Comparison of ENCODE assay signal across 9 cellular contexts in the genomic region with DNA sequence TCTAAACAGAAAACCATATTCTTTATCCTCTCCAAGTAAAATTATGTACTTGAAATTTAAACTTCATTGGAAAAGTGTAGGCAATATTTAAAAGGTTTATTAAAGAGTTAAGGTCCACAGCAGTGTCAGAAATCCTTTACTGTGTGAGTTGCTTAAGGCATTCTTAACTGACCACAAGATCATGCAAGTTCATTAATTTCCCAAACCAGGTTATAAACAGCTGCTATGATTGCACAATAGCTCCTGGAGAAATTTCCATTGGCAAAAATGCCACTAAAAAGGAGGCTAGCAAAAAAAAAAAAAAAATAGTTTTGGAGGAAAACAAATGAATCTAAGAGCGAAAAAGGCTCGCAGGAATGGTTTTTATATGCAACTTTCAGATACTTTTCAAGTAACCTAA.
DNase-seq lines count a peak whose midpoint lies in the region; ATAC-seq and TF ChIP-seq lines count a peak whose summit lies in the region.
"Had no signal": no experiment of that assay in that cellular context is flagged by ENCODE, and none has a peak within 500 bp of the region (broad histone marks: within the 10 kb centered on the region; RNA-seq: fewer than 3 reads in every experiment).

No MANE protein-coding gene starts in this region.

- TF ChIP-seq CTCF in AG10803 (conservative IDR thresholded peaks at IDR 0.05; ENCODE audit: low read length): no peak
- TF ChIP-seq CTCF in MM.1S (IDR thresholded peaks at IDR 0.05; ENCODE audit: low read length): no peak

- H3F3A ChIP-seq in MM.1S (ENCODE audit: insufficient read depth, low read length): no peaks in the 10 kb centered on the region

- peaks cover 0 to 9% (median 3%) of the 10 kb centered on the region in 7 donors for H3K9me3 Mint-ChIP-seq in naive B cell

- H3K27me3 ChIP-seq in MM.1S (replicated peaks; ENCODE audit: insufficient read depth, low read length): no peaks in the 10 kb centered on the region

- H2AFZ ChIP-seq in MM.1S (ENCODE audit: low read length): no peak overlapping the region

- peaks cover 19% of the 10 kb centered on the region; the same call in 1 of the 2 replicates for H3K36me3 ChIP-seq in MM.1S (replicated peaks; ENCODE audit: insufficient read depth, low read length)

- no peaks in the 10 kb centered on the region for H3K27me3 Mint-ChIP-seq in naive B cell

- H3K27ac ChIP-seq in MM.1S (ENCODE audit: low read length): no peak overlapping the region

- H3K4me2 ChIP-seq in MM.1S (ENCODE audit: low read depth, low read length): no peak overlapping the region

- H3K4me1 ChIP-seq in MM.1S (ENCODE audit: low read length): no peaks in the 10 kb centered on the region

- H4K20me1 ChIP-seq in MM.1S (ENCODE audit: insufficient read depth, low read length): no peaks in the 10 kb centered on the region

- no peak overlapping the region for H3K9ac ChIP-seq in MM.1S (ENCODE audit: low read length)

- H3K4me3 ChIP-seq in AG10803 (ENCODE audit: low read length) (no peak overlapping the region), MM.1S (ENCODE audit: low read length) (no peak overlapping the region)

- no peaks in the 10 kb centered on the region for H3K9me3 ChIP-seq in MM.1S (replicated peaks; ENCODE audit: insufficient read depth, low read length)

- no peaks in the 10 kb centered on the region for H3K79me2 ChIP-seq in MM.1S (ENCODE audit: low read length)

- H3K36me3 Mint-ChIP-seq in naive B cell: peaks cover 86 to 93% of the 10 kb centered on the region in 2 donors

- ATAC-seq in naive B cell (ENCODE audit: low read depth in 2 of 2) (no peak), GM21367 (IDR thresholded peaks at IDR 0.05; ENCODE audit: unreplicated experiment) (no peak), GM18519 (IDR thresholded peaks at IDR 0.05; ENCODE audit: low FRiP score, unreplicated experiment) (no peak)

- DNase-seq in AG10803 (ENCODE audit: low read depth) (peak; percentile 95), M059J (ENCODE audit: low read depth) (peak; percentile 91), dedifferentiated amniotic fluid mesenchymal stem cell (ENCODE audit: extremely low spot score) (peak; percentile 85), naive B cell (no peak), hypothalamus (lab: John Stamatoyannopoulos, UW) (no peak), MM.1S (no peak)
- DNase-seq: activated CD4-positive, alpha-beta T cell treated with anti-CD3 and anti-CD28 coated beads, Interleukin-2, amount 50 U/mL, for 4 hours had no signal

- H3K4me3 Mint-ChIP-seq in naive B cell: peak overlapping the region in 3 of 8 donors; percentile 39 to 84 (median 74)

- peaks cover 90 to 95% (median 92%) of the 10 kb centered on the region in 3 donors for H3K4me1 Mint-ChIP-seq in naive B cell

- peak overlapping the region; percentile 27 to 97 (median 94) for H3K27ac Mint-ChIP-seq in naive B cell

- no peaks in the 10 kb centered on the region for H3K9me2 ChIP-seq in MM.1S (replicated peaks; ENCODE audit: insufficient read depth, low read length)

Comparison
In these comparisons a context has a peak if more than half of its experiments do, and no peak if none do; other contexts are left out.
1. DNase-seq: peak in AG10803 (single experiment), M059J (single experiment) and dedifferentiated amniotic fluid mesenchymal stem cell (single experiment); none in naive B cell (single experiment), hypothalamus (0 of 51) and MM.1S (single experiment).